25 cellular contexts compared by ENCODE assay signal in genomic region chr1:89989099-89989498, GRCh38.
"Had no signal": no experiment of that assay in that cellular context is flagged by ENCODE, and none has a peak within 500 bp of the region (broad histone marks: within the 10 kb centered on the region; RNA-seq: fewer than 3 reads in every experiment).

No MANE protein-coding gene starts in this region.

- H3K27ac ChIP-seq: left ventricle myocardium inferior, pancreas, prostate gland, skin epidermis, spleen, tibial nerve, upper lobe of left lung, vagina had no signal

- DNase-seq: islet precursor cell; left ventricle myocardium inferior; mesendoderm; naive thymus-derived CD4-positive, alpha-beta T cell; nucleus accumbens; pancreas; posterior cingulate gyrus; retina; spleen; stimulated activated CD4-positive, alpha-beta T cell treated with anti-CD3 and anti-CD28 coated beads, Interleukin-2, amount 100 ng/mL, for 48 hours; stimulated activated CD4-positive, alpha-beta T cell treated with anti-CD3 and anti-CD28 coated beads, Interleukin-4, amount 100 ng/mL, for 4 hours; stimulated activated CD8-positive, alpha-beta memory T cell treated with anti-CD3 and anti-CD28 coated beads, Interleukin-4, amount 100 ng/mL, for 48 hours; stimulated activated naive CD4-positive, alpha-beta T cell treated with Interleukin-2 at 50 U/mL for 16 hours; stimulated activated naive CD8-positive, alpha-beta T cell treated with anti-CD3 and anti-CD28 coated beads, Interleukin-15, amount 100 ng/mL, for 72 hours; substantia nigra had no signal

- H3K9me3 Mint-ChIP-seq: mesothelial cell of epicardium; naive thymus-derived CD4-positive, alpha-beta T cell; nephron; neural crest cell; stimulated activated memory B cell treated with anti-CD40 and anti-IgM and Interleukin-4, amounts not matched to agents 10 μg/mL and 1 μg/mL and 100 μg/mL, for 72 hours; stimulated activated naive CD8-positive, alpha-beta T cell treated with anti-CD3 and anti-CD28 coated beads, Interleukin-15, amount 100 ng/mL, for 72 hours had no signal

- H3K9me3 ChIP-seq: left ventricle myocardium inferior, pancreas, prostate gland, spleen, tibial nerve, upper lobe of left lung, vagina had no signal

- H3K4me3 ChIP-seq: left ventricle myocardium inferior, lung, pancreas, prostate gland, skin epidermis, spleen, tibial nerve, upper lobe of left lung, vagina had no signal

- H3K36me3 Mint-ChIP-seq: mesothelial cell of epicardium; naive thymus-derived CD4-positive, alpha-beta T cell; stimulated activated memory B cell treated with anti-CD40 and anti-IgM and Interleukin-4, amounts not matched to agents 10 μg/mL and 1 μg/mL and 100 μg/mL, for 72 hours had no signal

- H3K36me3 ChIP-seq: left ventricle myocardium inferior, pancreas, prostate gland, spleen, tibial nerve, upper lobe of left lung, vagina had no signal

- H3K27me3 ChIP-seq: pancreas, spleen, tibial nerve, upper lobe of left lung, vagina had no signal

- H3K4me1 ChIP-seq: pancreas, prostate gland, upper lobe of left lung, vagina had no signal

- H3K27ac Mint-ChIP-seq: mesothelial cell of epicardium; naive thymus-derived CD4-positive, alpha-beta T cell; nephron; stimulated activated memory B cell treated with anti-CD40 and anti-IgM and Interleukin-4, amounts not matched to agents 10 μg/mL and 1 μg/mL and 100 μg/mL, for 72 hours; stimulated activated naive CD8-positive, alpha-beta T cell treated with anti-CD3 and anti-CD28 coated beads, Interleukin-15, amount 100 ng/mL, for 72 hours had no signal

- H3K4me1 Mint-ChIP-seq: naive thymus-derived CD4-positive, alpha-beta T cell; stimulated activated memory B cell treated with anti-CD40 and anti-IgM and Interleukin-4, amounts not matched to agents 10 μg/mL and 1 μg/mL and 100 μg/mL, for 72 hours had no signal

- H3K27me3 Mint-ChIP-seq: stimulated activated memory B cell treated with anti-CD40 and anti-IgM and Interleukin-4, amounts not matched to agents 10 μg/mL and 1 μg/mL and 100 μg/mL, for 72 hours; stimulated activated naive CD8-positive, alpha-beta T cell treated with anti-CD3 and anti-CD28 coated beads, Interleukin-15, amount 100 ng/mL, for 72 hours had no signal

- H3K4me3 Mint-ChIP-seq: mesothelial cell of epicardium; naive thymus-derived CD4-positive, alpha-beta T cell; neural crest cell; stimulated activated memory B cell treated with anti-CD40 and anti-IgM and Interleukin-4, amounts not matched to agents 10 μg/mL and 1 μg/mL and 100 μg/mL, for 72 hours; stimulated activated naive CD8-positive, alpha-beta T cell treated with anti-CD3 and anti-CD28 coated beads, Interleukin-15, amount 100 ng/mL, for 72 hours had no signal
